10 cellular contexts compared by ENCODE assay signal in the genomic region with DNA sequence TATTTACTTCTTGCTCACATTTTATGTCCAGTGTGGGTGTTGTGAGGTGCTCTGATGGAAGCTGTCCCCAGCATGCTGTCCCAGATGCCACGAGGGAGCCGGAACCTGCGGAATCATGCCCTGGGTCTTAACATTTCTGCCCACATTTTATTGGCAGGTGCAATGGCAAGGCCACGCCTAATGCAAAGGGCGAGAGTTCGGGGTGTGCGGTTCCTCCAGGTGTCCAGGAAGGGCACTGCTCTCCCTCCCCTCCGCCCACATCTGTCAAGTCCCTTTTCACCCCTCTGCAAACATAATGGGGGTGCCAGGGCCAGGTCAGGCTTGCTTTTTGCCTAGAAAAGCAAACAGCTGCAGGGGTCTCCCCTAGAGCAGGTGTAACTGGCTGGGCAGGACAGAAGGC. TPM values are rescaled to one million over a fixed set of nuclear protein-coding genes. Genes with fewer than 3 reads are reported as not detected.
DNase-seq lines count a peak whose midpoint lies in the region; ATAC-seq and TF ChIP-seq lines count a peak whose summit lies in the region.
"Had no signal": no experiment of that assay in that cellular context is flagged by ENCODE, and none has a peak within 500 bp of the region (broad histone marks: within the 10 kb centered on the region; RNA-seq: fewer than 3 reads in every experiment).

No MANE protein-coding gene starts in this region.

- peak overlapping the region; percentile 29 for H3K4me3 Mint-ChIP-seq in activated T-cell treated with anti-CD3 and anti-CD28 coated beads, Interleukin-2, amount 50 U/mL, for 24 hours
- no peak overlapping the region for H3K4me3 Mint-ChIP-seq in activated CD4-positive, alpha-beta memory T cell treated with anti-CD3 and anti-CD28 coated beads for 36 hours

- ATAC-seq in GM21786 (IDR thresholded peaks at IDR 0.05; ENCODE audit: unreplicated experiment), result no peak

- no peaks in the 10 kb centered on the region for H3K27me3 ChIP-seq in stomach
- H3K27me3 ChIP-seq: SJSA1 had no signal

- H3K27ac ChIP-seq in stomach, result peak overlapping the region in 4 of 5 donors; percentile 74 to 81 (median 76)
- H3K27ac ChIP-seq: SJSA1 had no signal

- H3K27me3 Mint-ChIP-seq in activated T-cell treated with anti-CD3 and anti-CD28 coated beads, Interleukin-2, amount 50 U/mL, for 24 hours, result no peaks in the 10 kb centered on the region
- no peaks in the 10 kb centered on the region for H3K27me3 Mint-ChIP-seq in activated CD4-positive, alpha-beta memory T cell treated with anti-CD3 and anti-CD28 coated beads for 36 hours

- DNase-seq in activated T-cell treated with anti-CD3 and anti-CD28 coated beads, Interleukin-2, amount 50 U/mL, for 24 hours, result no peak
- no peak for DNase-seq in activated T-cell treated with anti-CD3 and anti-CD28 coated beads, Interleukin-2, amount 50 U/mL, for 1 hour
- DNase-seq in activated CD4-positive, alpha-beta memory T cell treated with anti-CD3 and anti-CD28 coated beads for 36 hours, result no peak
- DNase-seq in stomach (no peak), occipital lobe (lab: John Stamatoyannopoulos, UW) (no peak)
- DNase-seq in stimulated activated naive CD4-positive, alpha-beta T cell treated with Interleukin-2 at 50 U/mL for 16 hours (lab: John Stamatoyannopoulos, UW), result no peak
- DNase-seq: foreskin melanocyte had no signal

- no peak for TF ChIP-seq POLR2A in stomach (IDR thresholded peaks at IDR 0.05)

- H3K27ac Mint-ChIP-seq in activated T-cell treated with anti-CD3 and anti-CD28 coated beads, Interleukin-2, amount 50 U/mL, for 24 hours, result peak overlapping the region; percentile 92
- peak overlapping the region; percentile 49 for H3K27ac Mint-ChIP-seq in activated CD4-positive, alpha-beta memory T cell treated with anti-CD3 and anti-CD28 coated beads for 36 hours

- no peak for TF ChIP-seq EP300 in stomach (IDR thresholded peaks at IDR 0.05)

- H3K9me3 ChIP-seq in iPS-18c (ENCODE audit: control insufficient read depth, insufficient read depth, low read length) (no peaks in the 10 kb centered on the region), stomach (no peaks in the 10 kb centered on the region)
- H3K9me3 ChIP-seq: SJSA1 had no signal

- TF ChIP-seq CTCF in stomach (IDR thresholded peaks at IDR 0.05), result no peak

- intact Hi-C loops in activated CD4-positive, alpha-beta memory T cell treated with anti-CD3 and anti-CD28 coated beads for 36 hours (cut with micrococcal nuclease), result loop anchor here (2.0 kb wide), 1 partner anchor 17 kb away; a partner anchor contains a TSS
- intact Hi-C loops in stomach (cut with DNase I; ENCODE audit: low total_unique reads), result no loop called here

- H3K4me1 ChIP-seq in stomach, result peaks cover 6 to 31% (median 25%) of the 10 kb centered on the region in 4 donors
- H3K4me1 ChIP-seq: SJSA1 had no signal

- CTCF ChIA-PET in activated CD4-positive, alpha-beta memory T cell treated with anti-CD3 and anti-CD28 coated beads for 36 hours (lab: Charles Lee), result interaction anchor here (0.9 to 1.8 kb wide), 3 partner anchors 13 to 26 kb away, joined by 3 to 5 read pairs (median 4); no protein-coding TSS in a partner anchor

- peaks cover 35% of the 10 kb centered on the region for H3K4me1 Mint-ChIP-seq in activated T-cell treated with anti-CD3 and anti-CD28 coated beads, Interleukin-2, amount 50 U/mL, for 24 hours (ENCODE audit: low read depth)
- H3K4me1 Mint-ChIP-seq in activated CD4-positive, alpha-beta memory T cell treated with anti-CD3 and anti-CD28 coated beads for 36 hours (ENCODE audit: low read depth), result peaks cover 15% of the 10 kb centered on the region

- no peaks in the 10 kb centered on the region for H3K9me3 Mint-ChIP-seq in activated T-cell treated with anti-CD3 and anti-CD28 coated beads, Interleukin-2, amount 50 U/mL, for 24 hours
- H3K9me3 Mint-ChIP-seq in activated CD4-positive, alpha-beta memory T cell treated with anti-CD3 and anti-CD28 coated beads for 36 hours, result no peaks in the 10 kb centered on the region

- H3K36me3 Mint-ChIP-seq in activated T-cell treated with anti-CD3 and anti-CD28 coated beads, Interleukin-2, amount 50 U/mL, for 24 hours (ENCODE audit: low read depth), result peaks cover 99% of the 10 kb centered on the region
- peaks cover 54% of the 10 kb centered on the region for H3K36me3 Mint-ChIP-seq in activated CD4-positive, alpha-beta memory T cell treated with anti-CD3 and anti-CD28 coated beads for 36 hours

- POLR2A ChIA-PET in activated CD4-positive, alpha-beta memory T cell treated with anti-CD3 and anti-CD28 coated beads for 36 hours (lab: Charles Lee), result interaction anchor here (1.0 to 1.6 kb wide), 3 partner anchors 13 to 63 kb away, joined by 3 read pairs; a partner anchor contains a TSS

- H3K36me3 ChIP-seq in stomach, result peaks cover 60 to 94% (median 84%) of the 10 kb centered on the region in 4 donors

- WGBS in stomach, 5 donors, result 50 to 69% (median 63%) methylated on average over 7 to 8 of the region's 8 CpGs

- peak overlapping the region; percentile 58 for H3K4me3 ChIP-seq in iPS-18c (ENCODE audit: insufficient read depth, low read depth, low read length)
- peak overlapping the region; percentile 41 to 60 (median 52) for H3K4me3 ChIP-seq in stomach
- H3K4me3 ChIP-seq: SJSA1 had no signal

RNA-seq across cellular contexts. Expression of a gene that starts 16.4 kb away (rescaled TPM):
- 100 to 1,000 TPM; 149 to 162 TPM for total RNA-seq in activated CD4-positive, alpha-beta memory T cell treated with anti-CD3 and anti-CD28 coated beads for 36 hours
- total RNA-seq in stomach, result 10 to 100 TPM; 22.8 to 79.9 (median 32.3) TPM
- 100 to 1,000 TPM; 129 to 153 (median 133) TPM for polyA plus RNA-seq in stomach
- 12.6 TPM for total RNA-seq in occipital lobe

RNA-seq across cellular contexts. Expression of a gene that starts 16.7 kb away (rescaled TPM):
- total RNA-seq in activated CD4-positive, alpha-beta memory T cell treated with anti-CD3 and anti-CD28 coated beads for 36 hours, result 100 to 1,000 TPM; 143 to 149 TPM
- 100 to 1,000 TPM in 1 of 5 donors, 10 to 100 TPM in 4; 58.0 to 122 (median 82.3) TPM for total RNA-seq in stomach
- 100 to 1,000 TPM; 127 to 155 (median 151) TPM for polyA plus RNA-seq in stomach
- 55.2 TPM for total RNA-seq in occipital lobe

RNA-seq across cellular contexts. Expression of a gene that starts 17.5 kb away (rescaled TPM):
- 100 to 1,000 TPM; 432 to 435 TPM for total RNA-seq in activated CD4-positive, alpha-beta memory T cell treated with anti-CD3 and anti-CD28 coated beads for 36 hours
- total RNA-seq in stomach, result 100 to 1,000 TPM in 3 of 5 donors, 10 to 100 TPM in 2; 25.1 to 229 (median 113) TPM
- polyA plus RNA-seq in stomach, result 100 to 1,000 TPM in 2 of 3 donors, 10 to 100 TPM in 1; 89.9 to 196 (median 106) TPM
- 11.9 TPM for total RNA-seq in occipital lobe

RNA-seq across cellular contexts. Expression of a gene that starts 46.6 kb away (rescaled TPM):
- total RNA-seq in activated CD4-positive, alpha-beta memory T cell treated with anti-CD3 and anti-CD28 coated beads for 36 hours, result 1 to 10 TPM; 7.4 TPM
- 1 to 10 TPM in 4 of 5 donors, under 1 TPM in 1; 0.87 to 3.5 (median 2.7) TPM for total RNA-seq in stomach
- 1 to 10 TPM; 1.8 to 3.1 (median 2.0) TPM for polyA plus RNA-seq in stomach
- 6.6 TPM for total RNA-seq in occipital lobe

RNA-seq across cellular contexts. Expression of a gene that starts 46.7 kb away (rescaled TPM):
- total RNA-seq in activated CD4-positive, alpha-beta memory T cell treated with anti-CD3 and anti-CD28 coated beads for 36 hours, result 10 to 100 TPM; 57.7 to 60.3 TPM
- total RNA-seq in stomach, result 10 to 100 TPM in 4 of 5 donors, 1 to 10 TPM in 1; 4.5 to 43.8 (median 28.8) TPM
- polyA plus RNA-seq in stomach, result 10 to 100 TPM; 24.9 to 31.3 (median 25.6) TPM
- 24.2 TPM for total RNA-seq in occipital lobe
